Comparison of ENCODE assay signal across 1 cellular context in the genomic region with DNA sequence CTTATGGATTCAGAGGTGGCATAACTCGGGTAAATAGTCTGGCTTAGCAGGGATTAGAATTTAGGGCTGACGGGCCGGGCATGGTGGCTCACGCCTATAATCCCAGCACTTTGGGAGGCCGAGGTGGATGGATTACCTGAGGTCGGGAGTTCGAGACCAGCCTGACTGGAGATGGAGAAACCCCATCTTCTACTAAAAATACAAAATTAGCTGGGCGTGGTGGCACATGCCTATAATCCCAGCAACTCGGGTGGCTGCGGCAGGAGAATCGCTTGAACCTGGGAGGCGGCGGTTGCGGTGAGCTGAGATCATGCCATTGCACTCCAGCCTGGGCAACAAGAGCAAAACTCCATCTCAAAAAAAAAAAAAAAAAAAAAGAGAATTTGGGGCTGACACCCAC. TPM values are rescaled to one million over a fixed set of nuclear protein-coding genes. Genes with fewer than 3 reads are reported as not detected.
"Had no signal": no experiment of that assay in that cellular context is flagged by ENCODE, and none has a peak within 500 bp of the region (broad histone marks: within the 10 kb centered on the region; RNA-seq: fewer than 3 reads in every experiment).

No MANE protein-coding gene starts in this region.

RNA-seq across cellular contexts. Expression of gene BUB1B, which starts 45.8 kb away (rescaled TPM):
- total RNA-seq: ascending aorta had no signal
